In the genomic region with DNA sequence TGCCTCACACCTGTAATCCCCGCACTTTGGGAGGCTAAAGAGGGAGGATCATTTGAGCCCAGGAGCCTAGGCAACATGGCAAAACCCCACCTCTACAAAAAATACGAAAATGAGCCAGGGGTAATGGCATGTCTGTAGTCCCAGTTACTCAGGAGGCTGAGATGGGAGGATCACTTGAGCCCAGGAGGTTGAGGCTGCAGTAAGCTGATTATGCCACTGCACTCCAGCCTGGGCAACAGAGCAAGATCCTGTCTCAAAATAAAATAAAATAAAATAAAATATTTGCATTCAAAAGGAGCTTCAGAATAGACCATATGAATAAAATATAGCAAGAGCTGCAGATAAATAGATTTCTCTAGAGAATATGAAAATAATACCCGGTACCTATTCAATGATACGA, we compare ENCODE assay signal across 1 cellular context.
TF ChIP-seq lines count a peak whose summit lies in the region.

No MANE protein-coding gene starts in this region.

TF ChIP-seq in K562, 482 proteins besides CTCF, POLR2A, EP300 and RAD21:
- TF ChIP-seq ZNF121 (CRISPR knock-in tag; conservative IDR thresholded peaks at IDR 0.05) (peak; percentile 72), RBM25 (IDR thresholded peaks at IDR 0.05; ENCODE audit: low read depth, low read length, severe bottlenecking) (peak; percentile 7), SMAD3 (CRISPR knock-in tag; conservative IDR thresholded peaks at IDR 0.05) (no peak)
